In genomic region chr17:64506576-64507417, GRCh38 we compare ENCODE assay signal across 1 cellular context.
TF ChIP-seq lines count a peak whose summit lies in the region.

Gene CEP95 (plus strand): TSS chr17:64506977. CDS start chr17:64507098, 121 bp downstream.

TF ChIP-seq in HepG2, 621 proteins besides CTCF, POLR2A, EP300 and RAD21 (continued from another document):
- TF ChIP-seq ZBED4 (CRISPR knock-in tag; IDR thresholded peaks at IDR 0.05; ENCODE audit: borderline replicate concordance) (peak; percentile 42; the same call in 1 of the 2 replicates), KMT2B (CRISPR knock-in tag; IDR thresholded peaks at IDR 0.05) (peak; percentile 77), NCOA2 (CRISPR knock-in tag; IDR thresholded peaks at IDR 0.05) (peak; percentile 49), MBNL3 (CRISPR knock-in tag; conservative IDR thresholded peaks at IDR 0.05) (no peak), ZNF788 (CRISPR knock-in tag; IDR thresholded peaks at IDR 0.05; ENCODE audit: borderline replicate concordance) (peak; percentile 87; the same call in 1 of the 2 replicates), CEBPG (CRISPR knock-in tag; IDR thresholded peaks at IDR 0.05) (no peak), HMG20B (CRISPR knock-in tag; conservative IDR thresholded peaks at IDR 0.05) (no peak; the same call in 1 of the 2 replicates), ZUFSP (CRISPR knock-in tag; IDR thresholded peaks at IDR 0.05; ENCODE audit: borderline replicate concordance) (no peak), NCOR1 (IDR thresholded peaks at IDR 0.05; ENCODE audit: borderline replicate concordance, low read length) (peak; percentile 73; the same call in 1 of the 2 replicates), ZNF432 (CRISPR knock-in tag; IDR thresholded peaks at IDR 0.05; ENCODE audit: borderline replicate concordance) (no peak), ZBTB4 (CRISPR knock-in tag; IDR thresholded peaks at IDR 0.05; ENCODE audit: borderline replicate concordance) (peak; percentile 71), PCBP2 (optimal IDR thresholded peaks at IDR 0.05; ENCODE audit: low read depth, low read length, poor library complexity, severe bottlenecking) (no peak), CEBPB (IDR thresholded peaks at IDR 0.05; ENCODE audit: borderline replicate concordance, low read depth, low read length) (no peak), ZNF703 (CRISPR knock-in tag; IDR thresholded peaks at IDR 0.05; ENCODE audit: borderline replicate concordance) (0 out of 2 replicates have a peak, but pooled peaks have one; percentile 18), CHD2 (IDR thresholded peaks at IDR 0.05; ENCODE audit: low read depth, low read length) (peak; percentile 86), ZNF782 (CRISPR knock-in tag; IDR thresholded peaks at IDR 0.05; ENCODE audit: borderline replicate concordance) (peak; percentile 80; the same call in 1 of the 2 replicates), ZNF510 (CRISPR knock-in tag; IDR thresholded peaks at IDR 0.05; ENCODE audit: low read depth) (no peak), KLF15 (CRISPR knock-in tag; IDR thresholded peaks at IDR 0.05; ENCODE audit: borderline replicate concordance) (peak; percentile 42; the same call in 1 of the 2 replicates), GATA4 (IDR thresholded peaks at IDR 0.05; ENCODE audit: borderline replicate concordance, low read depth) (peak; percentile 31; the same call in 1 of the 2 replicates), ZNF720 (CRISPR knock-in tag; IDR thresholded peaks at IDR 0.05) (no peak), FOXP1 (IDR thresholded peaks at IDR 0.05) (0 out of 2 replicates have a peak, but pooled peaks have one; percentile 38), FOXP1 (CRISPR knock-in tag; IDR thresholded peaks at IDR 0.05) (peak; percentile 14; the same call in 1 of the 2 replicates), MYC (CRISPR knock-in tag; IDR thresholded peaks at IDR 0.05; ENCODE audit: borderline replicate concordance) (peak; percentile 96), NFRKB (IDR thresholded peaks at IDR 0.05) (no peak), SMAD3 (CRISPR knock-in tag; IDR thresholded peaks at IDR 0.05) (peak; percentile 69; the same call in 1 of the 2 replicates), CBX1 (IDR thresholded peaks at IDR 0.05; ENCODE audit: low read depth) (peak; percentile 66), PAXIP1 (CRISPR knock-in tag; conservative IDR thresholded peaks at IDR 0.05) (peak; percentile 78), ZNF468 (CRISPR knock-in tag; IDR thresholded peaks at IDR 0.05) (peak; percentile 16; the same call in 1 of the 2 replicates), ZNF180 (CRISPR knock-in tag; IDR thresholded peaks at IDR 0.05; ENCODE audit: borderline replicate concordance, low read depth) (no peak; the same call in 1 of the 2 replicates), SRSF4 (IDR thresholded peaks at IDR 0.05; ENCODE audit: low read depth, low read length, poor library complexity, severe bottlenecking) (peak; percentile 43), ZNF512 (CRISPR knock-in tag; IDR thresholded peaks at IDR 0.05) (no peak), ZNF570 (CRISPR knock-in tag; IDR thresholded peaks at IDR 0.05; ENCODE audit: borderline replicate concordance) (peak; percentile 79; the same call in 1 of the 2 replicates), NR2C2 (CRISPR knock-in tag; IDR thresholded peaks at IDR 0.05; ENCODE audit: borderline replicate concordance) (peak; percentile 91), ZMAT5 (CRISPR knock-in tag; IDR thresholded peaks at IDR 0.05; ENCODE audit: borderline replicate concordance, low read depth) (no peak; the same call in 1 of the 2 replicates), TBL1XR1 (IDR thresholded peaks at IDR 0.05; ENCODE audit: borderline replicate concordance, low read length, partially characterized antibody) (no peak), HNRNPL (IDR thresholded peaks at IDR 0.05; ENCODE audit: low read depth, low read length) (peak; percentile 61; the same call in 1 of the 2 replicates), ZNF597 (CRISPR knock-in tag; IDR thresholded peaks at IDR 0.05) (peak; percentile 49; the same call in 1 of the 2 replicates), NFATC3 (CRISPR knock-in tag; IDR thresholded peaks at IDR 0.05) (no peak), ZNF512B (CRISPR knock-in tag; IDR thresholded peaks at IDR 0.05; ENCODE audit: borderline replicate concordance) (no peak), BHLHE40 (IDR thresholded peaks at IDR 0.05; ENCODE audit: low read length) (peak; percentile 75), MAX (IDR thresholded peaks at IDR 0.05) (peak; percentile 93), ZNF350 (CRISPR knock-in tag; IDR thresholded peaks at IDR 0.05; ENCODE audit: borderline replicate concordance, low read depth) (peak; percentile 97)
